ENCODE assay signal across 10 cellular contexts in the genomic region with DNA sequence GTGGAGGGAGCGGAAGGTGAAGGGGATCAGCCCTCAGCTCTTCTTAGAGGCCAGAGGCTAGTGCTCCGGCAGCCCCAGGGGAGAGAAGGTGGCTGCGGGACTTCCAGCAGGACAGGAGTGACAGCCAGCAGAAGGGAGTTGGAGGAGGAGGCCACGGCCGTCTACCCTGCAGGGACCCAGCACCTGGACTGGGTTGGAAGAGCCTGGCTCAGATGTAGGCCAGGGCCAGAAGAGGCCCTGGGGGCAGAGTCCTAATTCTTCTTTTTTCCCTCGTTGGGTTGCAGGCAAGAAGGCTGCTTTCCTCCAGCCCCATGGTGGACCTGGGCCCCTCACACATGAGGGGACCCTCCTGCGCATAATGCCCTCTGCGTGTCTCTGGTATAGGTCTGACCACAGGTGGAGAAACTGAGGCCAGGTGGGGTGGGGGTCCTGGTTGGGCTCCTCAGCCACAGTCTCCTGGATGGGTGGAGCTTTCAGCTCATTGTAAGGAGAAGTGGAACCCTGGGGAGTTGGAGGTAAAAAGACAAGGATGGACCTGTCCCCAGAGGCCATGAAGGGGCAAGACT. TPM values are rescaled to one million over a fixed set of nuclear protein-coding genes. Genes with fewer than 3 reads are reported as not detected.
DNase-seq lines count a peak whose midpoint lies in the region; ATAC-seq and TF ChIP-seq lines count a peak whose summit lies in the region.
"Had no signal": no experiment of that assay in that cellular context is flagged by ENCODE, and none has a peak within 500 bp of the region (broad histone marks: within the 10 kb centered on the region; RNA-seq: fewer than 3 reads in every experiment).

No MANE protein-coding gene starts in this region.

- H3K36me3 Mint-ChIP-seq in chondrocyte (ENCODE audit: low read depth), result peaks cover 6% of the 10 kb centered on the region
- no peaks in the 10 kb centered on the region for H3K36me3 Mint-ChIP-seq in natural killer cell
- no peaks in the 10 kb centered on the region for H3K36me3 Mint-ChIP-seq in stimulated activated naive B cell treated with anti-CD40 and anti-IgM and Interleukin-4, amounts not matched to agents 10 μg/mL and 1 μg/mL and 100 μg/mL, for 72 hours

- peak overlapping the region; percentile 10; the same call in 1 of the 2 replicates for H3K27ac ChIP-seq in ACC112 (ENCODE audit: low read depth, low read length)

- DNase-seq in H7 (peak; percentile 37), chondrocyte (ENCODE audit: low spot score) (no peak), natural killer cell (no peak), NCI-H526 (lab: John Stamatoyannopoulos, UW) (no peak), AG08395 (ENCODE audit: low spot score) (no peak)
- no peak for DNase-seq in stimulated activated naive B cell treated with anti-CD40 and anti-IgM and Interleukin-4, amounts not matched to agents 10 μg/mL and 1 μg/mL and 100 μg/mL, for 72 hours
- DNase-seq: DND-41 had no signal

- H3K79me2 ChIP-seq in ACC112 (ENCODE audit: control insufficient read depth, insufficient read depth, low read length, unreplicated experiment), result no peaks in the 10 kb centered on the region

- H3K27ac Mint-ChIP-seq in chondrocyte (ENCODE audit: unreplicated experiment), result peak overlapping the region; percentile 98
- H3K27ac Mint-ChIP-seq in natural killer cell, result peak overlapping the region in 1 of 2 donors; percentile 35
- no peak overlapping the region for H3K27ac Mint-ChIP-seq in stimulated activated naive B cell treated with anti-CD40 and anti-IgM and Interleukin-4, amounts not matched to agents 10 μg/mL and 1 μg/mL and 100 μg/mL, for 72 hours

- peak overlapping the region; percentile 60 for H3K4me3 Mint-ChIP-seq in chondrocyte (ENCODE audit: unreplicated experiment)
- H3K4me3 Mint-ChIP-seq in natural killer cell, result peak overlapping the region; percentile 84
- peak overlapping the region in 1 of 2 donors; percentile 4 for H3K4me3 Mint-ChIP-seq in stimulated activated naive B cell treated with anti-CD40 and anti-IgM and Interleukin-4, amounts not matched to agents 10 μg/mL and 1 μg/mL and 100 μg/mL, for 72 hours

- H3K27me3 Mint-ChIP-seq in chondrocyte (ENCODE audit: low read depth) (no peaks in the 10 kb centered on the region), natural killer cell (ENCODE audit: low read depth in 2 of 2) (peaks cover 27 to 31% of the 10 kb centered on the region in 2 donors)
- H3K27me3 Mint-ChIP-seq in stimulated activated naive B cell treated with anti-CD40 and anti-IgM and Interleukin-4, amounts not matched to agents 10 μg/mL and 1 μg/mL and 100 μg/mL, for 72 hours, result peaks cover 33 to 55% of the 10 kb centered on the region in 2 donors

- no peak for ATAC-seq in natural killer cell
- no peak for ATAC-seq in GM21381 (IDR thresholded peaks at IDR 0.05; ENCODE audit: unreplicated experiment)
- no peak for ATAC-seq in stimulated activated naive B cell treated with anti-CD40 and anti-IgM and Interleukin-4, amounts not matched to agents 10 μg/mL and 1 μg/mL and 100 μg/mL, for 72 hours (replicated peaks)

- H3K9me3 Mint-ChIP-seq in chondrocyte (ENCODE audit: low read depth) (no peaks in the 10 kb centered on the region), natural killer cell (no peaks in the 10 kb centered on the region)
- H3K9me3 Mint-ChIP-seq in stimulated activated naive B cell treated with anti-CD40 and anti-IgM and Interleukin-4, amounts not matched to agents 10 μg/mL and 1 μg/mL and 100 μg/mL, for 72 hours, result no peaks in the 10 kb centered on the region

- H3K4me1 Mint-ChIP-seq in chondrocyte (ENCODE audit: low read depth) (peaks cover 63% of the 10 kb centered on the region), natural killer cell (peaks cover 0 to 43% of the 10 kb centered on the region in 2 donors)
- H3K4me1 Mint-ChIP-seq in stimulated activated naive B cell treated with anti-CD40 and anti-IgM and Interleukin-4, amounts not matched to agents 10 μg/mL and 1 μg/mL and 100 μg/mL, for 72 hours, result peaks cover 35 to 64% of the 10 kb centered on the region in 2 donors

- H3K4me3 ChIP-seq in ACC112 (ENCODE audit: low read depth, low read length) (no peak overlapping the region), H7 (ENCODE audit: insufficient read depth, low read depth, low read length) (no peak overlapping the region)

- TF ChIP-seq CTCF in chondrocyte (IDR thresholded peaks at IDR 0.05) (no peak), natural killer cell (IDR thresholded peaks at IDR 0.05) (no peak)

- intact Hi-C loops in natural killer cell (cut with micrococcal nuclease), result no loop called here

- peaks cover 7% of the 10 kb centered on the region; the same call in 1 of the 2 replicates for H3K27me3 ChIP-seq in ACC112 (ENCODE audit: insufficient read depth, low read length)
- peaks cover 13% of the 10 kb centered on the region for H3K27me3 ChIP-seq in H7 (ENCODE audit: control insufficient read depth, insufficient read depth, low read length)

- no peak overlapping the region for H2AFZ ChIP-seq in ACC112 (ENCODE audit: low read length, unreplicated experiment)

- no peaks in the 10 kb centered on the region for H3K36me3 ChIP-seq in ACC112 (ENCODE audit: insufficient read depth, low read length)
- H3K36me3 ChIP-seq in H7 (replicated peaks; ENCODE audit: control insufficient read depth, insufficient read depth, low read length), result no peaks in the 10 kb centered on the region; the same call in 1 of the 2 replicates

- H3K4me1 ChIP-seq in ACC112 (ENCODE audit: control insufficient read depth, insufficient read depth, low read length, unreplicated experiment), result peaks cover 36% of the 10 kb centered on the region

RNA-seq across cellular contexts. Expression of gene MCAM, which starts 2.3 kb away (rescaled TPM):
- 45.5 and 59.3 TPM in 2 replicates for total RNA-seq in H7 (2014; rRNA removed; shearing (Covaris generic))
- total RNA-seq in chondrocyte (170 to 527 TPM (median 509 TPM) in 3 replicates), natural killer cell (1 to 10 TPM in 1 of 3 donors, under 1 TPM in 2; 0.11 to 2.0 (median 0.19) TPM)

RNA-seq across cellular contexts. Expression of gene RNF26, which starts 15.1 kb away (rescaled TPM):
- 26.4 and 28.9 TPM in 2 replicates for total RNA-seq in H7 (2014; rRNA removed; shearing (Covaris generic))
- total RNA-seq in chondrocyte (22.8 to 26.0 TPM (median 24.3 TPM) in 3 replicates), natural killer cell (10 to 100 TPM; 18.0 to 21.8 (median 18.1) TPM)

RNA-seq across cellular contexts. Expression of gene C1QTNF5, which starts 21.5 kb away (rescaled TPM):
- 2.1 TPM in 2 replicates for total RNA-seq in H7 (2014; rRNA removed; shearing (Covaris generic))
- total RNA-seq in chondrocyte, result 16.2 to 67.2 TPM (median 67.1 TPM) in 3 replicates
- not detected for total RNA-seq in natural killer cell

RNA-seq across cellular contexts. Expression of gene MFRP, which starts 27.3 kb away (rescaled TPM):
- total RNA-seq in H7 (2014; rRNA removed; shearing (Covaris generic)), result not detected in 2 replicates
- not detected in 3 replicates for total RNA-seq in chondrocyte
- not detected for total RNA-seq in natural killer cell
- total RNA-seq: omental fat pad had no signal

Comparison
In these comparisons a context has a peak if more than half of its experiments do, and no peak if none do; other contexts are left out.
1. RNA of gene MCAM, which starts 2.3 kb away (total RNA-seq): 170 to 527 TPM in chondrocyte and 45.5 to 59.3 TPM in H7; 0.11 to 2.0 TPM in natural killer cell; every median in the first group is over 10 times any median in the second.